Comparison of ENCODE assay signal across 10 cellular contexts in the genomic region with DNA sequence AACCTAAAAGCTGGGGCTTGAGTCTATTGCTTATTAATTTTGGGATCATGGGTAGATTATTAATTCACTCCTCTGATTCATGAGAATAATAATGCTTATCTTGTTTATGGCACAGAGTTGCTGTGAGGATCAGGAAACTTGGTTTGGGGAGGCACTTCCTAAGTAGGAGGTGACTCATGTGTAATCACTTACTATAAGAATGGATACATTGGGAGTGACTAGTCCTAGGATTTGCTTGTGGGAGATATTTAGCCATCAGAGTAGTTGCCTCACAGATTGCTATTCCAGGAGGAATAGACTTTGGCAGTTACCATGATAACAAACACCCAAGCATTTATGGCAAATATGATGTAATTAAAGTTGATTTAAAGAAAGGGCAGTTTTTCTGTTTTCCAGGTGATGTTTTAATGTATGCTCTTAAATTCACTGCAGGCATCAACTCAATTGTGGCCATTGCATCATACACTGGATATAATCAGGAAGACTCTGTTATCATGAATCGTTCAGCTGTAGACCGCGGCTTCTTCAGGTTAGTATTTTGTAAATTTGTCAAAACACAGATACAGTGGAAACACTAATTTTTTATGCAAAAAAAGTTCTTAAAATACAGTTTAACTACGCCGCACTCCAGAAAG.
DNase-seq lines count a peak whose midpoint lies in the region; ATAC-seq and TF ChIP-seq lines count a peak whose summit lies in the region.
"Had no signal": no experiment of that assay in that cellular context is flagged by ENCODE, and none has a peak within 500 bp of the region (broad histone marks: within the 10 kb centered on the region; RNA-seq: fewer than 3 reads in every experiment).

No MANE protein-coding gene starts in this region.

- DNase-seq in ACHN, result peak; percentile 53
- peak; percentile 58 for DNase-seq in HPDE6-E6E7 (ENCODE audit: extremely low spot score)
- peak; percentile 86 to 91 for DNase-seq in cardiac fibroblast (ENCODE audit: low read depth in 2 of 2)
- peak; percentile 90 for DNase-seq in kidney tubule cell (ENCODE audit: low spot score)
- no peak for DNase-seq in GM13977 (ENCODE audit: low spot score)
- DNase-seq: effector CD8-positive, alpha-beta T cell; left cardiac atrium had no signal

- no peak for TF ChIP-seq CTCF in cardiac fibroblast (IDR thresholded peaks at IDR 0.05; ENCODE audit: low read depth, low read length)
- no peak for TF ChIP-seq CTCF in GM13977 (IDR thresholded peaks at IDR 0.05; ENCODE audit: extremely low read depth, insufficient read depth, missing control alignments)

- in situ Hi-C loops in ACHN (cut with HindIII; ENCODE audit: low pct_ligation_motif_present, low pct_unique_long_range_greater_than_20kb, low sequenced_read_pairs) (no loop called here), GM13977 (cut with MboI; ENCODE audit: low pct_unique_long_range_greater_than_20kb, low sequenced_read_pairs, unreplicated experiment) (no loop called here)

- ATAC-seq in HG03097 (IDR thresholded peaks at IDR 0.05; ENCODE audit: low FRiP score, unreplicated experiment) (no peak), GM21423 (IDR thresholded peaks at IDR 0.05; ENCODE audit: unreplicated experiment) (no peak), GM19035 (IDR thresholded peaks at IDR 0.05; ENCODE audit: unreplicated experiment) (no peak)

- no peak overlapping the region for H3K4me3 ChIP-seq in cardiac fibroblast (replicated peaks in 1 of 2; ENCODE audit: low read depth in 2 of 2, low read length in 2 of 2)
